8 cellular contexts compared by ENCODE assay signal in genomic region chr17:42517516-42517915, GRCh38. TPM values are rescaled to one million over a fixed set of nuclear protein-coding genes. Genes with fewer than 3 reads are reported as not detected.
DNase-seq lines count a peak whose midpoint lies in the region; ATAC-seq, FAIRE-seq and TF ChIP-seq lines count a peak whose summit lies in the region.

No MANE protein-coding gene starts in this region.

- H3K27ac Mint-ChIP-seq in activated CD4-positive, alpha-beta memory T cell treated with anti-CD3 and anti-CD28 coated beads for 36 hours, result no peak overlapping the region

- POLR2A ChIA-PET in A549 (lab: Yijun Ruan, JAX), result interaction anchor here (0.5 to 4.5 kb wide), 6 partner anchors 10 to 188 kb away, joined by 3 to 66 read pairs (median 3); partner anchors contain the start of genes CAVIN1 and STAT3
- POLR2A ChIA-PET in activated CD4-positive, alpha-beta memory T cell treated with anti-CD3 and anti-CD28 coated beads for 36 hours (lab: Charles Lee), result interaction anchor here (1.0 kb wide), 1 partner anchor 94 kb away, joined by 3 read pairs; the partner anchor contains the start of gene CAVIN1

- intact Hi-C loops in activated CD4-positive, alpha-beta memory T cell treated with anti-CD3 and anti-CD28 coated beads for 36 hours (cut with micrococcal nuclease), result loop anchor here (2.0 to 5.0 kb wide), 3 partner anchors 60 to 205 kb away; partner anchors contain the start of gene ATP6V0A1

- peaks cover 7% of the 10 kb centered on the region for H3K36me3 Mint-ChIP-seq in activated CD4-positive, alpha-beta memory T cell treated with anti-CD3 and anti-CD28 coated beads for 36 hours

- H3K4me3 Mint-ChIP-seq in activated CD4-positive, alpha-beta memory T cell treated with anti-CD3 and anti-CD28 coated beads for 36 hours, result no peak overlapping the region

- WGBS in A549 (ENCODE audit: missing lambda C conversion rate), result 9% methylated on average over 9 of the region's 9 CpGs

- no peaks in the 10 kb centered on the region for H3K9me3 ChIP-seq in A549

- H3K4me1 Mint-ChIP-seq in activated CD4-positive, alpha-beta memory T cell treated with anti-CD3 and anti-CD28 coated beads for 36 hours (ENCODE audit: low read depth), result no peaks in the 10 kb centered on the region

- CTCF ChIA-PET in A549 (lab: Yijun Ruan, JAX), result interaction anchor here (0.5 to 17.8 kb wide), 52 partner anchors 10 to 459 kb away, joined by 3 to 364 read pairs (median 6); partner anchors contain the start of genes CAVIN1, NAGLU and PSMC3IP
- CTCF ChIA-PET in activated CD4-positive, alpha-beta memory T cell treated with anti-CD3 and anti-CD28 coated beads for 36 hours (lab: Charles Lee), result interaction anchor here (0.6 to 3.4 kb wide), 34 partner anchors 10 to 295 kb away, joined by 3 to 29 read pairs (median 4); partner anchors contain the start of genes CAVIN1 and NAGLU

- no peak overlapping the region for H3K4me3 ChIP-seq in A549

- FAIRE-seq in A549 (lab: Jason Lieb, UNC), result peak; percentile 59
- peak; percentile 75 for FAIRE-seq in GM18507 (lab: Jason Lieb, UNC)

- ATAC-seq in A549, result peak; percentile 73 to 85
- no peak for ATAC-seq in HG03095 (IDR thresholded peaks at IDR 0.05; ENCODE audit: unreplicated experiment)

- TF ChIP-seq CTCF in A549 (IDR thresholded peaks at IDR 0.05), result peak; percentile 99

- peak overlapping the region; percentile 83 for H3K4me2 ChIP-seq in A549

- H3K4me1 ChIP-seq in A549, result peaks cover 59% of the 10 kb centered on the region

- TF ChIP-seq POLR2A in A549 (IDR thresholded peaks at IDR 0.05; ENCODE audit: low read length), result no peak

- H3K27me3 Mint-ChIP-seq in activated CD4-positive, alpha-beta memory T cell treated with anti-CD3 and anti-CD28 coated beads for 36 hours, result no peaks in the 10 kb centered on the region

- no peaks in the 10 kb centered on the region for H3K9me3 Mint-ChIP-seq in activated CD4-positive, alpha-beta memory T cell treated with anti-CD3 and anti-CD28 coated beads for 36 hours

- DNase-seq in A549 (ENCODE audit: low read depth in 1 of 2, low spot score in 1 of 2), result peak; percentile 92 to 100
- DNase-seq in GM18507 (ENCODE audit: extremely low spot score, insufficient read length, low read depth), result peak; percentile 58
- peak; percentile 78 for DNase-seq in NCI-H69 (lab: John Stamatoyannopoulos, UW)
- DNase-seq in activated CD4-positive, alpha-beta memory T cell treated with anti-CD3 and anti-CD28 coated beads for 36 hours, result peak; percentile 88
- DNase-seq in dermis blood vessel endothelial cell, result peak; percentile 93
- peak; percentile 87 to 89 for DNase-seq in lung microvascular endothelial cell (ENCODE audit: low read depth in 2 of 2)
- peak; percentile 64 to 77 (median 73) for DNase-seq in stimulated activated CD4-positive, alpha-beta T cell treated with anti-CD3 and anti-CD28 coated beads, TNF-alpha, amount 100 ng/mL, for 48 hours (ENCODE audit: low read depth in 3 of 3)

- TF ChIP-seq EP300 in A549 (IDR thresholded peaks at IDR 0.05), result no peak

- peak; percentile 96 for TF ChIP-seq RAD21 in A549 (conservative IDR thresholded peaks at IDR 0.05 in 1 of 2, IDR thresholded peaks at IDR 0.05 in 1 of 2)

- H3K27ac ChIP-seq in A549, result peak overlapping the region; percentile 95 to 98

TF ChIP-seq in A549, 52 proteins besides CTCF, POLR2A, EP300 and RAD21:
- TF ChIP-seq MAX (IDR thresholded peaks at IDR 0.05) (peak; percentile 76; the same call in 1 of the 2 replicates), SMC3 (IDR thresholded peaks at IDR 0.05) (peak; percentile 92), MYC (IDR thresholded peaks at IDR 0.05; ENCODE audit: borderline replicate concordance, low read length) (0 out of 2 replicates have a peak, but pooled peaks have one; percentile 52), JUN (IDR thresholded peaks at IDR 0.05) (0 out of 5 replicates have a peak, but pooled peaks of 1 of the 2 experiments have one; percentile 28), USF2 (IDR thresholded peaks at IDR 0.05) (0 out of 2 replicates have a peak, but pooled peaks have one; percentile 10), HOXB5 (CRISPR knock-in tag; IDR thresholded peaks at IDR 0.05) (no peak)
TF ChIP-seq in A549: peak in this region for 5.

RNA-seq across cellular contexts. Expression of gene NAGLU, which starts 18.5 kb away (rescaled TPM):
- polyA plus RNA-seq in A549 (2011; rRNA removed), result 17.8 and 18.0 TPM in 2 replicates
- polyA plus RNA-seq in A549 (2012; cell fraction: cytosol; rRNA removed), result 33.3 and 49.9 TPM in 2 replicates
- polyA plus RNA-seq in A549 (2012; cell fraction: nucleus; rRNA removed), result 125 and 164 TPM in 2 replicates
- polyA plus RNA-seq in A549 (2017; fragmentation: RNase III; extraction: RNeasy Plus Mini Kit Qiagen cat#74134 plus additional on column Dnase treatment), result 28.2 to 34.5 TPM (median 34.0 TPM) in 3 replicates
- polyA minus RNA-seq in A549 (2011; rRNA and poly(A)+ RNA removed), result 22.4 and 34.9 TPM in 2 replicates
- total RNA-seq in activated CD4-positive, alpha-beta memory T cell treated with anti-CD3 and anti-CD28 coated beads for 36 hours, result 10 to 100 TPM; 12.2 to 13.9 TPM
- 44.9 and 53.3 TPM in 2 replicates for total RNA-seq in dermis blood vessel endothelial cell
- total RNA-seq in lung microvascular endothelial cell, result 20.7 and 36.3 TPM in 2 replicates

RNA-seq across cellular contexts. Expression of gene HSD17B1, which starts 35.2 kb away (rescaled TPM):
- polyA plus RNA-seq in A549 (2011; rRNA removed) (0.40 and 0.49 TPM in 2 replicates), A549 (2017; fragmentation: RNase III; extraction: RNeasy Plus Mini Kit Qiagen cat#74134 plus additional on column Dnase treatment) (1.2 to 1.9 TPM (median 1.5 TPM) in 3 replicates)
- polyA plus RNA-seq in A549 (2012; cell fraction: cytosol; rRNA removed), result 1.3 and 1.4 TPM in 2 replicates
- polyA plus RNA-seq in A549 (2012; cell fraction: nucleus; rRNA removed), result 3.4 and 4.8 TPM in 2 replicates
- polyA minus RNA-seq in A549 (2011; rRNA and poly(A)+ RNA removed), result 0.24 and 0.29 TPM in 2 replicates
- total RNA-seq in activated CD4-positive, alpha-beta memory T cell treated with anti-CD3 and anti-CD28 coated beads for 36 hours, result under 1 TPM; 0.44 to 0.52 TPM
- total RNA-seq in dermis blood vessel endothelial cell (0.23 and 0.34 TPM in 2 replicates), lung microvascular endothelial cell (0.44 and 1.8 TPM in 2 replicates)

RNA-seq across cellular contexts. Expression of gene COASY, which starts 44.4 kb away (rescaled TPM):
- 65.4 and 77.5 TPM in 2 replicates for polyA plus RNA-seq in A549 (2011; rRNA removed)
- polyA plus RNA-seq in A549 (2012; cell fraction: cytosol; rRNA removed), result 116 and 139 TPM in 2 replicates
- polyA plus RNA-seq in A549 (2012; cell fraction: nucleus; rRNA removed), result 273 and 349 TPM in 2 replicates
- polyA plus RNA-seq in A549 (2017; fragmentation: RNase III; extraction: RNeasy Plus Mini Kit Qiagen cat#74134 plus additional on column Dnase treatment), result 103 to 113 TPM (median 112 TPM) in 3 replicates
- 86.3 and 94.3 TPM in 2 replicates for polyA minus RNA-seq in A549 (2011; rRNA and poly(A)+ RNA removed)
- total RNA-seq in activated CD4-positive, alpha-beta memory T cell treated with anti-CD3 and anti-CD28 coated beads for 36 hours, result 100 to 1,000 TPM in 1 of 2 experiments, 10 to 100 TPM in 1; 92.8 to 103 TPM
- 9.5 and 33.9 TPM in 2 replicates for total RNA-seq in dermis blood vessel endothelial cell
- 7.6 and 10.3 TPM in 2 replicates for total RNA-seq in lung microvascular endothelial cell

RNA-seq across cellular contexts. Expression of gene MLX, which starts 49.4 kb away (rescaled TPM):
- polyA plus RNA-seq in A549 (2011; rRNA removed) (48.0 and 48.6 TPM in 2 replicates), A549 (2017; fragmentation: RNase III; extraction: RNeasy Plus Mini Kit Qiagen cat#74134 plus additional on column Dnase treatment) (46.3 to 48.1 TPM (median 47.0 TPM) in 3 replicates)
- polyA plus RNA-seq in A549 (2012; cell fraction: cytosol; rRNA removed), result 34.8 and 40.4 TPM in 2 replicates
- 39.8 and 41.7 TPM in 2 replicates for polyA plus RNA-seq in A549 (2012; cell fraction: nucleus; rRNA removed)
- polyA minus RNA-seq in A549 (2011; rRNA and poly(A)+ RNA removed), result 49.3 and 59.8 TPM in 2 replicates
- total RNA-seq in activated CD4-positive, alpha-beta memory T cell treated with anti-CD3 and anti-CD28 coated beads for 36 hours, result 10 to 100 TPM; 38.4 to 39.7 TPM
- total RNA-seq in dermis blood vessel endothelial cell (33.0 and 34.5 TPM in 2 replicates), lung microvascular endothelial cell (22.9 and 35.9 TPM in 2 replicates)

RNA-seq across cellular contexts. Expression of gene ATP6V0A1, which starts 58.8 kb away (rescaled TPM):
- polyA plus RNA-seq in A549 (2011; rRNA removed) (33.7 and 59.6 TPM in 2 replicates), A549 (2017; fragmentation: RNase III; extraction: RNeasy Plus Mini Kit Qiagen cat#74134 plus additional on column Dnase treatment) (25.8 to 27.3 TPM (median 26.7 TPM) in 3 replicates)
- polyA plus RNA-seq in A549 (2012; cell fraction: cytosol; rRNA removed), result 36.3 and 39.6 TPM in 2 replicates
- 219 and 262 TPM in 2 replicates for polyA plus RNA-seq in A549 (2012; cell fraction: nucleus; rRNA removed)
- 115 and 146 TPM in 2 replicates for polyA minus RNA-seq in A549 (2011; rRNA and poly(A)+ RNA removed)
- total RNA-seq in activated CD4-positive, alpha-beta memory T cell treated with anti-CD3 and anti-CD28 coated beads for 36 hours, result 10 to 100 TPM; 12.0 to 13.2 TPM
- total RNA-seq in dermis blood vessel endothelial cell (27.9 and 42.9 TPM in 2 replicates), lung microvascular endothelial cell (16.6 and 22.0 TPM in 2 replicates)
